Comparison of ENCODE assay signal across 8 cellular contexts in the genomic region with DNA sequence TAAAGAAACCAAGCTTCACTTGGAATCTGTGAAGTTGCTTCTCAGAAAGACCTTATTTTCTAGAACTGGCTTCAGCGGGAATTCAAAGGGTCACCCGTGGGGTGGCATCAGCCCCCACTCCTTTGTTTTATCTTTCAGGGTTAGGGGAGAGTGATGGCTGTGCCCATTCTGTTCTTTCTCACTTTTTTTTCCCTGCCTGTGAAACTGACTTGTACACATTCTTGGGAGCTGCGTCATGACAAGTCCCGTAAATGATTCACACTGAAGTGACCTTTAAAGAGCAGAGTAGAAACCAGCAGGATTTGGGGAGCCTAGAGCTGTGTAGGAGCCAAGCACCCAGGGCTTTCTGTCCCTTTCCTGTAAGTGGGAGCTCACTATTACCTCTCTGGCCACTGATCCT. TPM values are rescaled to one million over a fixed set of nuclear protein-coding genes. Genes with fewer than 3 reads are reported as not detected.
DNase-seq lines count a peak whose midpoint lies in the region; ATAC-seq, FAIRE-seq and TF ChIP-seq lines count a peak whose summit lies in the region.

No MANE protein-coding gene starts in this region.

- H3K79me2 ChIP-seq in H9 (ENCODE audit: insufficient read depth, low read length): no peaks in the 10 kb centered on the region
- H3K79me2 ChIP-seq in keratinocyte (ENCODE audit: control insufficient read depth, insufficient read depth, low read length): no peaks in the 10 kb centered on the region
- H3K79me2 ChIP-seq in smooth muscle cell (ENCODE audit: low read depth): no peaks in the 10 kb centered on the region

- peak; percentile 90 for FAIRE-seq in keratinocyte (lab: Jason Lieb, UNC)

- no peak overlapping the region for H3K4me2 ChIP-seq in H9 (ENCODE audit: insufficient read depth, insufficient read length, low read length)
- peak overlapping the region; percentile 90 for H3K4me2 ChIP-seq in keratinocyte (ENCODE audit: control insufficient read depth, extremely low read depth, insufficient read depth, low read depth, low read length)
- peak overlapping the region; percentile 79 for H3K4me2 ChIP-seq in smooth muscle cell

- H2AFZ ChIP-seq in H9 (ENCODE audit: low read length) (no peak overlapping the region), keratinocyte (ENCODE audit: control insufficient read depth, low read length) (no peak overlapping the region), smooth muscle cell (ENCODE audit: low read depth) (no peak overlapping the region)

- no peak for TF ChIP-seq CTCF in H9 (conservative IDR thresholded peaks at IDR 0.05)
- no peak for TF ChIP-seq CTCF in body of pancreas (IDR thresholded peaks at IDR 0.05)
- TF ChIP-seq CTCF in keratinocyte (optimal IDR thresholded peaks at IDR 0.05 in 1 of 3, IDR thresholded peaks at IDR 0.05 in 1 of 3, conservative IDR thresholded peaks at IDR 0.05 in 1 of 3; ENCODE audit: extremely low read depth in 1 of 3, insufficient read depth in 2 of 3, low read length in 3 of 3): no peak
- no peak for TF ChIP-seq CTCF in smooth muscle cell (IDR thresholded peaks at IDR 0.05; ENCODE audit: borderline replicate concordance, insufficient read depth, poor library complexity, severe bottlenecking)
- TF ChIP-seq CTCF in GM13976 (IDR thresholded peaks at IDR 0.05; ENCODE audit: borderline replicate concordance, control extremely low read depth, extremely low read depth, insufficient read depth, missing control alignments): no peak
- no peak for TF ChIP-seq CTCF in activated CD8-positive, alpha-beta T cell treated with anti-CD3 and anti-CD28 coated beads for 36 hours (IDR thresholded peaks at IDR 0.05)

- no peak overlapping the region for H3K14ac ChIP-seq in H9 (ENCODE audit: insufficient read depth, low read length)

- no peak overlapping the region for H2BK15ac ChIP-seq in H9 (ENCODE audit: low read depth, low read length)

- peak overlapping the region in 2 of 3 experiments; percentile 16 to 25; a peak in 3 of 7 replicates for H3K27ac Mint-ChIP-seq in H9
- no peak overlapping the region for H3K27ac Mint-ChIP-seq in stimulated activated naive B cell treated with anti-CD40 and anti-IgM and Interleukin-4, amounts not matched to agents 10 μg/mL and 1 μg/mL and 100 μg/mL, for 72 hours
- H3K27ac Mint-ChIP-seq in activated CD8-positive, alpha-beta T cell treated with anti-CD3 and anti-CD28 coated beads for 36 hours: no peak overlapping the region

- H3K27ac ChIP-seq in H9 (ENCODE audit: insufficient read length, low read depth, low read length): no peak overlapping the region
- peak overlapping the region; percentile 82 to 93 (median 87) for H3K27ac ChIP-seq in body of pancreas
- peak overlapping the region; percentile 79 for H3K27ac ChIP-seq in keratinocyte (ENCODE audit: control insufficient read depth, insufficient read depth, low read length)
- H3K27ac ChIP-seq in smooth muscle cell (ENCODE audit: low read depth): peak overlapping the region; percentile 98

- no peaks in the 10 kb centered on the region for H3K27me3 ChIP-seq in H9 (ENCODE audit: insufficient read depth, low read length)
- H3K27me3 ChIP-seq in body of pancreas: no peaks in the 10 kb centered on the region
- no peaks in the 10 kb centered on the region for H3K27me3 ChIP-seq in keratinocyte (ENCODE audit: control insufficient read depth, extremely low read depth, insufficient read depth, low read length)
- H3K27me3 ChIP-seq in smooth muscle cell (ENCODE audit: low read depth): no peaks in the 10 kb centered on the region

- DNase-seq in H9: no peak
- peak; percentile 57 to 88 (median 72) for DNase-seq in body of pancreas
- DNase-seq in keratinocyte (ENCODE audit: low read depth, low spot score): peak; percentile 58
- no peak for DNase-seq in smooth muscle cell (lab: John Stamatoyannopoulos, UW; ENCODE audit: unreplicated experiment)
- no peak for DNase-seq in GM13976 (ENCODE audit: low spot score)
- no peak for DNase-seq in NCI-H1694 treated with DMSO at 0.1 percent for 48 hours (lab: John Stamatoyannopoulos, UW)
- DNase-seq in stimulated activated naive B cell treated with anti-CD40 and anti-IgM and Interleukin-4, amounts not matched to agents 10 μg/mL and 1 μg/mL and 100 μg/mL, for 72 hours: no peak
- DNase-seq in activated CD8-positive, alpha-beta T cell treated with anti-CD3 and anti-CD28 coated beads for 36 hours: no peak

- H3K9ac ChIP-seq in H9 (ENCODE audit: extremely low read depth, insufficient read length, low read length): no peak overlapping the region
- peak overlapping the region; percentile 65 for H3K9ac ChIP-seq in keratinocyte (ENCODE audit: control insufficient read depth, extremely low read depth, insufficient read depth, low read length)
- H3K9ac ChIP-seq in smooth muscle cell (ENCODE audit: low read depth): peak overlapping the region; percentile 82

- POLR2A ChIA-PET in activated CD8-positive, alpha-beta T cell treated with anti-CD3 and anti-CD28 coated beads for 36 hours (lab: Charles Lee): no interaction called here

- H3K36me3 Mint-ChIP-seq in H9 (ENCODE audit: insufficient read depth in 1 of 3, low read depth in 3 of 3): no peaks in the 10 kb centered on the region
- no peaks in the 10 kb centered on the region for H3K36me3 Mint-ChIP-seq in stimulated activated naive B cell treated with anti-CD40 and anti-IgM and Interleukin-4, amounts not matched to agents 10 μg/mL and 1 μg/mL and 100 μg/mL, for 72 hours
- no peaks in the 10 kb centered on the region for H3K36me3 Mint-ChIP-seq in activated CD8-positive, alpha-beta T cell treated with anti-CD3 and anti-CD28 coated beads for 36 hours (ENCODE audit: low read depth)

- no peaks in the 10 kb centered on the region for H3K79me1 ChIP-seq in H9 (ENCODE audit: insufficient read depth, low read depth, low read length, poor library complexity, severe bottlenecking)

- no peaks in the 10 kb centered on the region for H3K9me3 Mint-ChIP-seq in H9
- H3K9me3 Mint-ChIP-seq in stimulated activated naive B cell treated with anti-CD40 and anti-IgM and Interleukin-4, amounts not matched to agents 10 μg/mL and 1 μg/mL and 100 μg/mL, for 72 hours: no peaks in the 10 kb centered on the region
- H3K9me3 Mint-ChIP-seq in activated CD8-positive, alpha-beta T cell treated with anti-CD3 and anti-CD28 coated beads for 36 hours: no peaks in the 10 kb centered on the region

- H3K36me3 ChIP-seq in body of pancreas (replicated peaks in 1 of 2; ENCODE audit: insufficient read depth in 1 of 2, low read depth in 2 of 2) (no peaks in the 10 kb centered on the region), keratinocyte (ENCODE audit: control insufficient read depth in 2 of 2, extremely low read depth in 1 of 2, insufficient read depth in 2 of 2, low read length in 2 of 2) (no peaks in the 10 kb centered on the region), smooth muscle cell (ENCODE audit: low read depth) (no peaks in the 10 kb centered on the region)

- H4K5ac ChIP-seq in H9 (ENCODE audit: insufficient read length, low read depth, low read length): no peak overlapping the region

- H4K8ac ChIP-seq in H9 (replicated peaks; ENCODE audit: insufficient read length, low read depth, low read length): no peak overlapping the region

- H3K18ac ChIP-seq in H9 (ENCODE audit: insufficient read length, low read depth, low read length): no peak overlapping the region

- ATAC-seq in body of pancreas: peak; percentile 85
- ATAC-seq in stimulated activated naive B cell treated with anti-CD40 and anti-IgM and Interleukin-4, amounts not matched to agents 10 μg/mL and 1 μg/mL and 100 μg/mL, for 72 hours (replicated peaks): no peak
- no peak for ATAC-seq in activated CD8-positive, alpha-beta T cell treated with anti-CD3 and anti-CD28 coated beads for 36 hours

- no peak overlapping the region for H2BK12ac ChIP-seq in H9 (ENCODE audit: insufficient read length, low read depth, low read length)

- H3K4me1 ChIP-seq in H9 (ENCODE audit: insufficient read depth, low read length) (peaks cover 20% of the 10 kb centered on the region; the same call in 1 of the 2 replicates), body of pancreas (peaks cover 50% of the 10 kb centered on the region), keratinocyte (ENCODE audit: control insufficient read depth, extremely low read depth, insufficient read depth, low read length) (peaks cover 39% of the 10 kb centered on the region), smooth muscle cell (ENCODE audit: low read depth) (peaks cover 39% of the 10 kb centered on the region)

- peak in 2 of 3 donors; percentile 47 to 69 for TF ChIP-seq POLR2A in body of pancreas (IDR thresholded peaks at IDR 0.05)

- peaks cover 55 to 60% of the 10 kb centered on the region in 2 experiments for H3K4me1 Mint-ChIP-seq in H9
- H3K4me1 Mint-ChIP-seq in stimulated activated naive B cell treated with anti-CD40 and anti-IgM and Interleukin-4, amounts not matched to agents 10 μg/mL and 1 μg/mL and 100 μg/mL, for 72 hours: no peaks in the 10 kb centered on the region
- no peaks in the 10 kb centered on the region for H3K4me1 Mint-ChIP-seq in activated CD8-positive, alpha-beta T cell treated with anti-CD3 and anti-CD28 coated beads for 36 hours (ENCODE audit: low read depth)

- no peak overlapping the region for H4K91ac ChIP-seq in H9 (ENCODE audit: insufficient read length, low read depth, low read length)

- H3K9me1 ChIP-seq in keratinocyte (ENCODE audit: control insufficient read depth, extremely low read depth, insufficient read depth, low read length): no peaks in the 10 kb centered on the region

- H3K27me3 Mint-ChIP-seq in H9 (ENCODE audit: low read depth): no peaks in the 10 kb centered on the region
- peaks cover 4 to 5% of the 10 kb centered on the region in 2 donors for H3K27me3 Mint-ChIP-seq in stimulated activated naive B cell treated with anti-CD40 and anti-IgM and Interleukin-4, amounts not matched to agents 10 μg/mL and 1 μg/mL and 100 μg/mL, for 72 hours
- H3K27me3 Mint-ChIP-seq in activated CD8-positive, alpha-beta T cell treated with anti-CD3 and anti-CD28 coated beads for 36 hours: peaks cover 2% of the 10 kb centered on the region

- H3K9me3 ChIP-seq in H9 (ENCODE audit: control insufficient read depth, low read depth, low read length): no peaks in the 10 kb centered on the region
- no peaks in the 10 kb centered on the region for H3K9me3 ChIP-seq in body of pancreas
- H3K9me3 ChIP-seq in keratinocyte (ENCODE audit: control insufficient read depth, low read depth, low read length): no peaks in the 10 kb centered on the region
- no peaks in the 10 kb centered on the region for H3K9me3 ChIP-seq in smooth muscle cell (replicated peaks; ENCODE audit: low read depth)

- no peak overlapping the region for H2AK5ac ChIP-seq in H9 (ENCODE audit: insufficient read length, low read length)

- no peak overlapping the region for H2BK5ac ChIP-seq in H9 (ENCODE audit: insufficient read length, low read length)

- H3K56ac ChIP-seq in H9 (ENCODE audit: insufficient read length, low read depth, low read length): no peak overlapping the region

- H3K23me2 ChIP-seq in H9 (ENCODE audit: insufficient read length, low read depth, low read length, poor library complexity, severe bottlenecking): no peaks in the 10 kb centered on the region

- no CpG with 5 or more reads among the region's 4 CpGs for WGBS in H9 (ENCODE audit: extremely low coverage, insufficient read length, low lambda C conversion rate)
- 8 to 10% methylated on average over 4 of the region's 4 CpGs for WGBS in body of pancreas, 2 donors
- 0% methylated on average over 4 of the region's 4 CpGs for WGBS in smooth muscle cell (ENCODE audit: low lambda C conversion rate)

- no peak overlapping the region for H2BK120ac ChIP-seq in H9 (ENCODE audit: low read depth, low read length, poor library complexity, severe bottlenecking)

- H4K20me1 ChIP-seq in H9 (ENCODE audit: control insufficient read depth, insufficient read depth, insufficient read length) (no peaks in the 10 kb centered on the region), keratinocyte (ENCODE audit: control insufficient read depth, extremely low read depth, insufficient read depth, low read length) (no peaks in the 10 kb centered on the region), smooth muscle cell (ENCODE audit: low read depth) (no peaks in the 10 kb centered on the region)

- dilution Hi-C loops in keratinocyte (cut with MboI; ENCODE audit: extremely low pct_ligation_motif_present, low sequenced_read_pairs): no loop called here

- no peak overlapping the region for H2BK20ac ChIP-seq in H9 (ENCODE audit: low read depth, low read length, poor library complexity, severe bottlenecking)

- CTCF ChIA-PET in activated CD8-positive, alpha-beta T cell treated with anti-CD3 and anti-CD28 coated beads for 36 hours (lab: Charles Lee): interaction anchor here (1.5 to 4.6 kb wide), 3 partner anchors 9 to 179 kb away, joined by 3 to 31 read pairs (median 13); no protein-coding TSS in a partner anchor

- peaks cover 33% of the 10 kb centered on the region for H3F3A ChIP-seq in smooth muscle cell (ENCODE audit: low read depth)

- peak overlapping the region in 1 of 2 experiments; percentile 10; a peak in 1 of 5 replicates for H3K4me3 Mint-ChIP-seq in H9
- no peak overlapping the region for H3K4me3 Mint-ChIP-seq in stimulated activated naive B cell treated with anti-CD40 and anti-IgM and Interleukin-4, amounts not matched to agents 10 μg/mL and 1 μg/mL and 100 μg/mL, for 72 hours
- no peak overlapping the region for H3K4me3 Mint-ChIP-seq in activated CD8-positive, alpha-beta T cell treated with anti-CD3 and anti-CD28 coated beads for 36 hours

- H3T11ph ChIP-seq in H9 (ENCODE audit: low read length): no peak overlapping the region

- in situ Hi-C loops in GM13976 (cut with MboI; ENCODE audit: low sequenced_read_pairs, unreplicated experiment): loop anchor here (5.0 to 25.0 kb wide), 2 partner anchors 173 to 373 kb away; partner anchors contain the start of gene RWDD3

- H3K4me3 ChIP-seq in body of pancreas (no peak overlapping the region), keratinocyte (ENCODE audit: control insufficient read depth in 2 of 3, extremely low read depth in 1 of 3, insufficient read depth in 2 of 3, low read depth in 1 of 3, low read length in 3 of 3) (peak overlapping the region in 2 of 3 experiments; percentile 52 to 66), smooth muscle cell (peak overlapping the region; percentile 16)

- H3K23ac ChIP-seq in H9 (ENCODE audit: insufficient read length, low read depth, low read length): no peak overlapping the region

- H3K4ac ChIP-seq in H9 (ENCODE audit: low read depth, low read length): no peak overlapping the region

- intact Hi-C loops in body of pancreas (cut with DNase I): no loop called here
- intact Hi-C loops in activated CD8-positive, alpha-beta T cell treated with anti-CD3 and anti-CD28 coated beads for 36 hours (cut with micrococcal nuclease): no loop called here

RNA-seq across cellular contexts. Expression of gene SLC44A3, which starts 43.8 kb away (rescaled TPM):
- 4.8 and 5.5 TPM in 2 replicates for total RNA-seq in H9 (2021)
- 10 to 100 TPM; 17.8 to 32.9 TPM for total RNA-seq in body of pancreas
- 5.3 to 8.9 TPM (median 7.3 TPM) in 3 replicates for polyA plus RNA-seq in keratinocyte
- polyA plus RNA-seq in keratinocyte (2011; ENCODE audit: low read depth): 2.1 TPM
- polyA plus RNA-seq in keratinocyte (2011; cell fraction: cytosol; rRNA removed): 6.9 and 11.4 TPM in 2 replicates
- 10.2 and 11.9 TPM in 2 replicates for polyA plus RNA-seq in keratinocyte (2011; cell fraction: nucleus; rRNA removed)
- 4.0 and 4.7 TPM in 2 replicates for polyA plus RNA-seq in keratinocyte (2012; ENCODE audit: low replicate concordance)
- 7.3 to 17.7 TPM (median 8.7 TPM) in 3 replicates for polyA minus RNA-seq in keratinocyte
- polyA minus RNA-seq in keratinocyte (2011; cell fraction: cytosol; rRNA and poly(A)+ RNA removed): 7.1 TPM
- 5.4 and 6.7 TPM in 2 replicates for polyA minus RNA-seq in keratinocyte (2011; cell fraction: nucleus; rRNA and poly(A)+ RNA removed)
- 3.3 and 10.0 TPM in 2 replicates for total RNA-seq in smooth muscle cell
- polyA plus RNA-seq in smooth muscle cell: 3.2 and 4.4 TPM in 2 replicates
- not detected for total RNA-seq in activated CD8-positive, alpha-beta T cell treated with anti-CD3 and anti-CD28 coated beads for 36 hours

Comparison
In these comparisons a context has a peak if more than half of its experiments do, and no peak if none do; other contexts are left out.
1. DNase-seq: peak in body of pancreas (4 of 4) and keratinocyte (single experiment); none in H9 (single experiment), smooth muscle cell (single experiment), GM13976 (single experiment), NCI-H1694 treated with DMSO at 0.1 percent for 48 hours (single experiment), stimulated activated naive B cell treated with anti-CD40 and anti-IgM and Interleukin-4, amounts not matched to agents 10 μg/mL and 1 μg/mL and 100 μg/mL, for 72 hours (single experiment) and activated CD8-positive, alpha-beta T cell treated with anti-CD3 and anti-CD28 coated beads for 36 hours (single experiment).
2. H3K27ac Mint-ChIP-seq: peak in H9 (2 of 3); none in stimulated activated naive B cell treated with anti-CD40 and anti-IgM and Interleukin-4, amounts not matched to agents 10 μg/mL and 1 μg/mL and 100 μg/mL, for 72 hours (single experiment) and activated CD8-positive, alpha-beta T cell treated with anti-CD3 and anti-CD28 coated beads for 36 hours (single experiment).
3. H3K4me3 ChIP-seq: peak in keratinocyte (2 of 3) and smooth muscle cell (single experiment); none in body of pancreas (0 of 2).